11 cellular contexts compared by ENCODE assay signal in genomic region chr10:77328272-77328816, GRCh38.
DNase-seq lines count a peak whose midpoint lies in the region; ATAC-seq and FAIRE-seq lines count a peak whose summit lies in the region.
"Had no signal": no experiment of that assay in that cellular context is flagged by ENCODE, and none has a peak within 500 bp of the region (broad histone marks: within the 10 kb centered on the region; RNA-seq: fewer than 3 reads in every experiment).

No MANE protein-coding gene starts in this region.

- no peaks in the 10 kb centered on the region for H3K27me3 Mint-ChIP-seq in activated T-cell treated with anti-CD3 and anti-CD28 coated beads, Interleukin-2, amount 50 U/mL, for 24 hours

- FAIRE-seq in frontal cortex (lab: Jason Lieb, UNC): no peak

- H3K4me3 Mint-ChIP-seq in activated T-cell treated with anti-CD3 and anti-CD28 coated beads, Interleukin-2, amount 50 U/mL, for 24 hours: no peak overlapping the region
- H3K4me3 Mint-ChIP-seq: activated T-helper 1 cell treated with anti-CD3 and anti-CD28 coated beads, Interleukin-12 subunit alpha, Interleukin-12 subunit beta, Interleukin-2, Interleukin-4 antibody, amounts not matched to agents 30 ng/mL and 10 ng/mL and 1 ng/mL, durations not matched to agents 14 hours and 24 hours and 36 hours; CD14-positive monocyte; naive B cell had no signal

- ATAC-seq in HG03175 (IDR thresholded peaks at IDR 0.05; ENCODE audit: unreplicated experiment) (no peak), sciatic nerve (no peak)

- intact Hi-C loops in sciatic nerve (cut with DNase I): no loop called here

- DNase-seq in activated T-cell treated with anti-CD3 and anti-CD28 coated beads, Interleukin-2, amount 50 U/mL, for 48 hours: peak; percentile 25 to 31
- DNase-seq in activated T-cell treated with anti-CD3 and anti-CD28 coated beads, Interleukin-2, amount 50 U/mL, for 24 hours: no peak
- DNase-seq in M059J (ENCODE audit: low read depth) (peak; percentile 45), ecto neural progenitor cell (ENCODE audit: low spot score) (peak; percentile 59), renal cortical epithelial cell (ENCODE audit: low read depth) (peak; percentile 31), frontal cortex (ENCODE audit: low spot score in 2 of 2) (no peak), sciatic nerve (ENCODE audit: low spot score) (no peak)
- DNase-seq: naive B cell had no signal

- no peaks in the 10 kb centered on the region for H3K9me3 Mint-ChIP-seq in activated T-cell treated with anti-CD3 and anti-CD28 coated beads, Interleukin-2, amount 50 U/mL, for 24 hours
- H3K9me3 Mint-ChIP-seq: activated T-helper 1 cell treated with anti-CD3 and anti-CD28 coated beads, Interleukin-12 subunit alpha, Interleukin-12 subunit beta, Interleukin-2, Interleukin-4 antibody, amounts not matched to agents 30 ng/mL and 10 ng/mL and 1 ng/mL, durations not matched to agents 14 hours and 24 hours and 36 hours; CD14-positive monocyte had no signal

- H3K36me3 Mint-ChIP-seq in activated T-cell treated with anti-CD3 and anti-CD28 coated beads, Interleukin-2, amount 50 U/mL, for 24 hours (ENCODE audit: low read depth): no peaks in the 10 kb centered on the region
- H3K36me3 Mint-ChIP-seq: CD14-positive monocyte, naive B cell had no signal

- peaks cover 5% of the 10 kb centered on the region for H3K4me1 Mint-ChIP-seq in activated T-cell treated with anti-CD3 and anti-CD28 coated beads, Interleukin-2, amount 50 U/mL, for 24 hours (ENCODE audit: low read depth)
- H3K4me1 Mint-ChIP-seq: CD14-positive monocyte, naive B cell had no signal

- H3K27ac Mint-ChIP-seq in activated T-cell treated with anti-CD3 and anti-CD28 coated beads, Interleukin-2, amount 50 U/mL, for 24 hours: no peak overlapping the region
- H3K27ac Mint-ChIP-seq: activated T-helper 1 cell treated with anti-CD3 and anti-CD28 coated beads, Interleukin-12 subunit alpha, Interleukin-12 subunit beta, Interleukin-2, Interleukin-4 antibody, amounts not matched to agents 30 ng/mL and 10 ng/mL and 1 ng/mL, durations not matched to agents 14 hours and 24 hours and 36 hours; CD14-positive monocyte; naive B cell had no signal

Comparison
In these comparisons a context has a peak if more than half of its experiments do, and no peak if none do; other contexts are left out.
1. DNase-seq: peak in activated T-cell treated with anti-CD3 and anti-CD28 coated beads, Interleukin-2, amount 50 U/mL, for 48 hours (2 of 2), M059J (single experiment), ecto neural progenitor cell (single experiment) and renal cortical epithelial cell (single experiment); none in activated T-cell treated with anti-CD3 and anti-CD28 coated beads, Interleukin-2, amount 50 U/mL, for 24 hours (single experiment), frontal cortex (0 of 2) and sciatic nerve (single experiment).